In the genomic region with DNA sequence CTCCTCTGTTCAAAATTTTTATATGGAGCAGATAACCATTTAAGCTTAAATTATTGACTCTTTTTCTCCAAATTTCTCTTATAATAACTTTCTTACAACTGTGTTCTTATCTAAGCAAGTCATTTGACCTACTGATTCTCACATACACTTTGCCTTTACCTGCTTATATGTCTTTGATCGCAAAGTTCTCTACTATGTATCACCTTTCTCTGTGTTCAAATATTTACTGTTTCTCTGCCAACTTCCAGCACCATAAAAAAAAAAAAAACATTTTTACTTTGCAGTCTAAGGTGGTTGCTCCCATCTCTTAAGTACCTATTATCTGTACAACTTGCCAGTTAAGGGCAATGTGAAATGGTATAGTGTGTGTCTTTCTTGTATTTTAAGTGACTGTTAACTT, we compare ENCODE assay signal across 36 cellular contexts.
"Had no signal": no experiment of that assay in that cellular context is flagged by ENCODE, and none has a peak within 500 bp of the region (broad histone marks: within the 10 kb centered on the region; RNA-seq: fewer than 3 reads in every experiment).

No MANE protein-coding gene starts in this region.

- H3K4me3 ChIP-seq: MG63 had no signal

- DNase-seq: Kasumi-1, MG63, MM.1S, MV-4-11, NCI-H1048, NCI-H1092, NCI-H1092 treated with DMSO at 0.1 percent for 48 hours, NCI-H1105, NCI-H1105 treated with DMSO at 0.1 percent for 48 hours, NCI-H1417, NCI-H1417 treated with DMSO at 0.1 percent for 48 hours, NCI-H1436, NCI-H1436 treated with DMSO at 0.1 percent for 48 hours, NCI-H146, NCI-H1694, NCI-H1694 treated with DMSO at 0.1 percent for 48 hours, NCI-H187, NCI-H187 treated with DMSO at 0.1 percent for 48 hours, NCI-H1930, NCI-H2029, NCI-H2029 treated with DMSO at 0.1 percent for 48 hours, NCI-H2081, NCI-H2081 treated with DMSO at 0.1 percent for 48 hours, NCI-H2107, NCI-H2171, NCI-H2171 treated with DMSO at 0.1 percent for 48 hours, NCI-H2227 treated with DMSO at 0.1 percent for 48 hours, NCI-H226, NCI-H345, NCI-H446, NCI-H446 treated with DMSO at 0.1 percent for 48 hours, NCI-H510A, NCI-H510A treated with DMSO at 0.1 percent for 48 hours, NCI-H524, NCI-H524 treated with DMSO at 0.1 percent for 48 hours, NCI-H526 had no signal
